Comparison of ENCODE assay signal across 19 cellular contexts in genomic region chr5:98214240-98215051, GRCh38.
DNase-seq lines count a peak whose midpoint lies in the region; ATAC-seq and TF ChIP-seq lines count a peak whose summit lies in the region.
"Had no signal": no experiment of that assay in that cellular context is flagged by ENCODE, and none has a peak within 500 bp of the region (broad histone marks: within the 10 kb centered on the region; RNA-seq: fewer than 3 reads in every experiment).

No MANE protein-coding gene starts in this region.

- H3K27me3 ChIP-seq in DND-41 (ENCODE audit: insufficient read depth, low read length, poor library complexity) (no peaks in the 10 kb centered on the region), neural progenitor cell (no peaks in the 10 kb centered on the region), H7 (ENCODE audit: control insufficient read depth, insufficient read depth, low read length) (no peaks in the 10 kb centered on the region), brain microvascular endothelial cell (replicated peaks) (no peaks in the 10 kb centered on the region), ascending aorta (no peaks in the 10 kb centered on the region)

- H3K4me1 Mint-ChIP-seq in neural progenitor cell, result no peaks in the 10 kb centered on the region

- H3K9me3 ChIP-seq in DND-41 (ENCODE audit: insufficient read depth, low read length, severe bottlenecking) (no peaks in the 10 kb centered on the region), neural progenitor cell (ENCODE audit: low read depth) (no peaks in the 10 kb centered on the region), ascending aorta (no peaks in the 10 kb centered on the region)

- H2AFZ ChIP-seq in DND-41 (ENCODE audit: low read depth, low read length), result peak overlapping the region; percentile 16; the same call in 1 of the 2 replicates
- no peak overlapping the region for H2AFZ ChIP-seq in neural progenitor cell (replicated peaks)

- no peak for ATAC-seq in DND-41 (ENCODE audit: insufficient read depth, low read depth)

- H3K36me3 ChIP-seq in DND-41 (ENCODE audit: insufficient read depth, low read length) (no peaks in the 10 kb centered on the region), neural progenitor cell (no peaks in the 10 kb centered on the region), H7 (replicated peaks; ENCODE audit: control insufficient read depth, insufficient read depth, low read length) (no peaks in the 10 kb centered on the region), brain microvascular endothelial cell (replicated peaks) (no peaks in the 10 kb centered on the region), ascending aorta (no peaks in the 10 kb centered on the region)

- no peak for DNase-seq in DND-41
- DNase-seq in HS-5 (ENCODE audit: low read depth), result peak; percentile 53
- peak; percentile 17 to 44 for DNase-seq in cardiac fibroblast (ENCODE audit: low read depth in 2 of 2)
- peak; percentile 35 for DNase-seq in neural progenitor cell (ENCODE audit: low spot score)
- DNase-seq in H7, result no peak
- DNase-seq in brain microvascular endothelial cell, result no peak
- DNase-seq in germinal center (ENCODE audit: low spot score), result no peak
- DNase-seq in ascending aorta (ENCODE audit: low spot score in 2 of 2), result no peak
- DNase-seq: activated CD4-positive, alpha-beta T cell treated with anti-CD3 and anti-CD28 coated beads, Interleukin-2, amount 50 U/mL, for 1 hour; CD4-positive, CD25-positive, alpha-beta regulatory T cell; foreskin melanocyte; GF-D8; NCI-H1694; NCI-H526; RPMI8226; stimulated activated CD4-positive, alpha-beta T cell treated with anti-CD3 and anti-CD28 coated beads, Interleukin-2, amount 100 ng/mL, for 24 hours; stimulated activated CD8-positive, alpha-beta memory T cell treated with anti-CD3 and anti-CD28 coated beads, Interleukin-4, amount 100 ng/mL, for 48 hours; trophoblast cell had no signal

- no peak overlapping the region for H3K4me2 ChIP-seq in DND-41 (ENCODE audit: insufficient read depth, low read length)
- no peak overlapping the region for H3K4me2 ChIP-seq in neural progenitor cell

- no peak for TF ChIP-seq CTCF in DND-41 (IDR thresholded peaks at IDR 0.05; ENCODE audit: borderline replicate concordance, extremely low read depth, low read length, poor library complexity, severe bottlenecking)
- no peak for TF ChIP-seq CTCF in cardiac fibroblast (IDR thresholded peaks at IDR 0.05; ENCODE audit: low read depth, low read length)
- no peak for TF ChIP-seq CTCF in neural progenitor cell (IDR thresholded peaks at IDR 0.05)
- TF ChIP-seq CTCF in brain microvascular endothelial cell (IDR thresholded peaks at IDR 0.05; ENCODE audit: low read depth, low read length, missing control alignments), result no peak
- no peak for TF ChIP-seq CTCF in ascending aorta (IDR thresholded peaks at IDR 0.05)

- no peaks in the 10 kb centered on the region for H3F3A ChIP-seq in neural progenitor cell (ENCODE audit: low read depth)

- H3K9ac ChIP-seq in DND-41 (ENCODE audit: low read depth, low read length) (no peak overlapping the region), neural progenitor cell (no peak overlapping the region)

- no peaks in the 10 kb centered on the region for H3K9me3 Mint-ChIP-seq in neural progenitor cell

- H3K36me3 Mint-ChIP-seq in neural progenitor cell, result no peaks in the 10 kb centered on the region
- H3K36me3 Mint-ChIP-seq: CD4-positive, CD25-positive, alpha-beta regulatory T cell had no signal

- intact Hi-C loops in ascending aorta (cut with DNase I), result no loop called here

- H3K4me3 ChIP-seq in DND-41 (ENCODE audit: low read depth in 1 of 2, low read length in 2 of 2), result no peak overlapping the region
- no peak overlapping the region for H3K4me3 ChIP-seq in cardiac fibroblast (replicated peaks in 1 of 2; ENCODE audit: low read depth in 2 of 2, low read length in 2 of 2)
- no peak overlapping the region for H3K4me3 ChIP-seq in neural progenitor cell
- no peak overlapping the region for H3K4me3 ChIP-seq in H7 (ENCODE audit: insufficient read depth, low read depth, low read length)
- H3K4me3 ChIP-seq in brain microvascular endothelial cell (ENCODE audit: low read depth, low read length), result no peak overlapping the region
- no peak overlapping the region for H3K4me3 ChIP-seq in ascending aorta

- H3K27ac ChIP-seq in DND-41 (ENCODE audit: low read length) (no peak overlapping the region), neural progenitor cell (no peak overlapping the region), brain microvascular endothelial cell (no peak overlapping the region), ascending aorta (no peak overlapping the region)

- in situ Hi-C loops in brain microvascular endothelial cell (cut with HindIII; ENCODE audit: low pct_ligation_motif_present, low sequenced_read_pairs), result no loop called here

- no peak overlapping the region for H3K4me3 Mint-ChIP-seq in neural progenitor cell

- H3K27ac Mint-ChIP-seq in neural progenitor cell, result no peak overlapping the region
- H3K27ac Mint-ChIP-seq: CD4-positive, CD25-positive, alpha-beta regulatory T cell; progenitor cell of endocrine pancreas had no signal

- no peaks in the 10 kb centered on the region for H3K27me3 Mint-ChIP-seq in neural progenitor cell (ENCODE audit: insufficient read depth, low read depth)
- H3K27me3 Mint-ChIP-seq: CD4-positive, CD25-positive, alpha-beta regulatory T cell; progenitor cell of endocrine pancreas had no signal

- H4K20me1 ChIP-seq in DND-41 (ENCODE audit: insufficient read depth, low read length) (no peaks in the 10 kb centered on the region), neural progenitor cell (ENCODE audit: low read depth) (no peaks in the 10 kb centered on the region)

- H3K4me1 ChIP-seq in DND-41 (ENCODE audit: insufficient read depth, low read length) (peaks cover 4% of the 10 kb centered on the region; the same call in 1 of the 2 replicates), neural progenitor cell (no peaks in the 10 kb centered on the region), ascending aorta (no peaks in the 10 kb centered on the region)

- H3K79me2 ChIP-seq in DND-41 (ENCODE audit: insufficient read depth, low read length) (no peaks in the 10 kb centered on the region), neural progenitor cell (ENCODE audit: low read depth) (no peaks in the 10 kb centered on the region)

Comparison
In these comparisons a context has a peak if more than half of its experiments do, and no peak if none do; other contexts are left out.
1. DNase-seq: peak in HS-5 (single experiment), cardiac fibroblast (2 of 2) and neural progenitor cell (single experiment); none in DND-41 (single experiment), H7 (single experiment), brain microvascular endothelial cell (single experiment), germinal center (single experiment) and ascending aorta (0 of 2).